ENCODE assay signal across 1 cellular context in genomic region chr22:40855960-40856512, GRCh38.
A peak's percentile ranks its signal among the peaks of the same experiment; 100 is the strongest.
TF ChIP-seq lines count a peak whose summit lies in the region.

No MANE protein-coding gene starts in this region.

TF ChIP-seq in HepG2, 621 proteins besides CTCF, POLR2A, EP300 and RAD21 (continued from another document and continues in another):
- no peak for TF ChIP-seq KIAA2018 (CRISPR knock-in tag; IDR thresholded peaks at IDR 0.05; ENCODE audit: borderline replicate concordance)
- no peak for TF ChIP-seq ZKSCAN8 (CRISPR knock-in tag; IDR thresholded peaks at IDR 0.05; ENCODE audit: borderline replicate concordance)
- TF ChIP-seq HNF4G (IDR thresholded peaks at IDR 0.05; ENCODE audit: borderline replicate concordance, low read depth, low read length) = no peak
- TF ChIP-seq HNF4G (CRISPR knock-in tag; IDR thresholded peaks at IDR 0.05; ENCODE audit: borderline replicate concordance, low read depth) = 0 out of 2 replicates have a peak, but pooled peaks have one; percentile 28
- TF ChIP-seq ZBED4 (CRISPR knock-in tag; IDR thresholded peaks at IDR 0.05; ENCODE audit: borderline replicate concordance) = no peak
- TF ChIP-seq ZNF567 (CRISPR knock-in tag; IDR thresholded peaks at IDR 0.05; ENCODE audit: borderline replicate concordance) = 0 out of 2 replicates have a peak, but pooled peaks have one; percentile 2
- TF ChIP-seq SIX4 (CRISPR knock-in tag; IDR thresholded peaks at IDR 0.05) = no peak
- TF ChIP-seq NFATC3 (CRISPR knock-in tag; IDR thresholded peaks at IDR 0.05) = no peak
- TF ChIP-seq TGIF2 (CRISPR knock-in tag; IDR thresholded peaks at IDR 0.05) = no peak
- no peak for TF ChIP-seq KLF12 (CRISPR knock-in tag; IDR thresholded peaks at IDR 0.05; ENCODE audit: borderline replicate concordance)
- no peak; the same call in 1 of the 2 replicates for TF ChIP-seq CSRNP1 (CRISPR knock-in tag; IDR thresholded peaks at IDR 0.05)
- TF ChIP-seq ZNF318 (CRISPR knock-in tag; IDR thresholded peaks at IDR 0.05) = 0 out of 2 replicates have a peak, but pooled peaks have one; percentile 67
- no peak; the same call in 1 of the 2 replicates for TF ChIP-seq ZNF850 (CRISPR knock-in tag; conservative IDR thresholded peaks at IDR 0.05)
- no peak for TF ChIP-seq ERF (CRISPR knock-in tag; IDR thresholded peaks at IDR 0.05)
- TF ChIP-seq CCAR2 (optimal IDR thresholded peaks at IDR 0.05; ENCODE audit: low read depth, low read length) = no peak
- TF ChIP-seq RBFOX2 (IDR thresholded peaks at IDR 0.05; ENCODE audit: low read depth, low read length) = no peak
- TF ChIP-seq ZNF788 (CRISPR knock-in tag; IDR thresholded peaks at IDR 0.05; ENCODE audit: borderline replicate concordance) = 0 out of 2 replicates have a peak, but pooled peaks have one; percentile 12
- no peak for TF ChIP-seq KAT2B (IDR thresholded peaks at IDR 0.05; ENCODE audit: borderline replicate concordance, low read depth, low read length)
- no peak for TF ChIP-seq STAT6 (CRISPR knock-in tag; IDR thresholded peaks at IDR 0.05; ENCODE audit: borderline replicate concordance)
- 0 out of 2 replicates have a peak, but pooled peaks have one; percentile 36 for TF ChIP-seq MAF1 (CRISPR knock-in tag; IDR thresholded peaks at IDR 0.05; ENCODE audit: borderline replicate concordance)
- no peak for TF ChIP-seq PBX2 (CRISPR knock-in tag; IDR thresholded peaks at IDR 0.05)
- no peak for TF ChIP-seq IRX3 (CRISPR knock-in tag; IDR thresholded peaks at IDR 0.05; ENCODE audit: borderline replicate concordance, low read depth)
- peak; percentile 47 for TF ChIP-seq AGO2 (optimal IDR thresholded peaks at IDR 0.05; ENCODE audit: low read depth, low read length)
- TF ChIP-seq NFYC (CRISPR knock-in tag; IDR thresholded peaks at IDR 0.05) = no peak
- no peak; the same call in 1 of the 2 replicates for TF ChIP-seq TP53 (CRISPR knock-in tag; conservative IDR thresholded peaks at IDR 0.05)
- no peak for TF ChIP-seq NR2F6 (IDR thresholded peaks at IDR 0.05)
- TF ChIP-seq NR2F6 (CRISPR knock-in tag; IDR thresholded peaks at IDR 0.05) = no peak
- TF ChIP-seq NRL (CRISPR knock-in tag; IDR thresholded peaks at IDR 0.05; ENCODE audit: borderline replicate concordance) = 0 out of 2 replicates have a peak, but pooled peaks have one; percentile 49
